ENCODE assay signal across 9 cellular contexts in the genomic region with DNA sequence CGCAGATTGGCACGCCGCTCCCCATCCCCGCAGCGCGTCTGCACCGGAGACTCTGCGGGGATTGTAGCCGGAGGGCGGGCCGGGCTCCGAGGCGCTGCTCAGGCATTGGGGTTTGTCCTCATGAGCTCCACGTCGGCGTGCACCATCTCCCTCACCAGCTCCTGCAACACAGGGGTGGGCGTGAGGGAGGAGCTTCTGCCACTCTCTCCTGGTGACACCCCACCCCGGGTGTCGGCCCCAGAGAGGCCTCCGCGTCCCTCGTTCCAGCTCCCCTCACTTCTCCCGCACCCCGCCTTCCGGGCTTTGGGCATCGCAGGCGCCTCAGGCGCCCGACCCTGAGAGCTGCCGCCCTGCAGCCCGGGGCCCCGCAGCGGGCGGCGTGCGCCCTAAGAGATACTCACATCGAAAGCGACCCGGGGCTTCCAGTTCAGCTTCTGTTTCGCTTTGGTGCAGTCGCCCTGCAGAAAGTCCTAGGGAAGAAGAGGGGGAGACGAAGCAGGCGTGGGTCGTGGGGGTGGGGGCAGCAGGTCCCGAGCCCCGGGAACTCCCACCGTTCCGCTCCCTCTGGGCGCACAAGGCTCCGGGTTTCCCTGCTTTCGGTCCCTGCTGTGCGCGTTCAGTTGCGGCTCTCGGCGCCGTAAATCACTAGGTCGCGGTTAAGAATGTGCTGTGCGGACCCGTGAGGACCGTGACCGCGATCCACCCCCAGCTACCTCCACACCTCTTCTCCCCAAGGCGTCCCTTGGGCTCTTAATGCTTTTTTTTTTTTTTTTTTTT. TPM values are rescaled to one million over a fixed set of nuclear protein-coding genes. Genes with fewer than 3 reads are reported as not detected.
DNase-seq lines count a peak whose midpoint lies in the region; ATAC-seq, FAIRE-seq and TF ChIP-seq lines count a peak whose summit lies in the region.
"Had no signal": no experiment of that assay in that cellular context is flagged by ENCODE, and none has a peak within 500 bp of the region (broad histone marks: within the 10 kb centered on the region; RNA-seq: fewer than 3 reads in every experiment).

No MANE protein-coding gene starts in this region.

- H3K27ac ChIP-seq in caudate nucleus (ENCODE audit: low read depth, low read length) (peak overlapping the region; percentile 70), upper lobe of right lung (no peak overlapping the region)

- H3K27me3 ChIP-seq in upper lobe of right lung, result peaks cover 91% of the 10 kb centered on the region

- H3K9me3 Mint-ChIP-seq in activated naive CD4-positive, alpha-beta T cell treated with anti-CD3 and anti-CD28 coated beads for 36 hours, result no peaks in the 10 kb centered on the region

- peaks cover 58% of the 10 kb centered on the region for H3K27me3 Mint-ChIP-seq in activated naive CD4-positive, alpha-beta T cell treated with anti-CD3 and anti-CD28 coated beads for 36 hours (ENCODE audit: low read depth)

- H3K36me3 Mint-ChIP-seq in activated naive CD4-positive, alpha-beta T cell treated with anti-CD3 and anti-CD28 coated beads for 36 hours (ENCODE audit: low read depth), result peaks cover 13% of the 10 kb centered on the region

- H3K4me1 ChIP-seq in upper lobe of right lung, result peaks cover 14% of the 10 kb centered on the region

- ATAC-seq in upper lobe of right lung (peak; percentile 8), HG03196 (IDR thresholded peaks at IDR 0.05; ENCODE audit: unreplicated experiment) (no peak)

- DNase-seq in activated naive CD4-positive, alpha-beta T cell treated with anti-CD3 and anti-CD28 coated beads for 36 hours, result peak; percentile 44
- no peak for DNase-seq in activated naive CD4-positive, alpha-beta T cell treated with Interleukin-2 at 50 U/mL for 16 hours
- DNase-seq in caudate nucleus (lab: John Stamatoyannopoulos, UW) (peak in 1 of 61 donors; percentile 9), lower leg skin (ENCODE audit: low spot score in 2 of 2) (peak in 1 of 2 donors; percentile 85), upper lobe of right lung (no peak), glomerular visceral epithelial cell (ENCODE audit: extremely low spot score) (no peak), urothelium cell line (ENCODE audit: low spot score) (no peak)

- intact Hi-C loops in activated naive CD4-positive, alpha-beta T cell treated with anti-CD3 and anti-CD28 coated beads for 36 hours (cut with micrococcal nuclease), result no loop called here
- intact Hi-C loops in lower leg skin (cut with DNase I; ENCODE audit: low total_unique reads) (no loop called here), upper lobe of right lung (cut with DNase I) (no loop called here)

- no peaks in the 10 kb centered on the region for H3K36me3 ChIP-seq in upper lobe of right lung

- H3K4me1 Mint-ChIP-seq in activated naive CD4-positive, alpha-beta T cell treated with anti-CD3 and anti-CD28 coated beads for 36 hours (ENCODE audit: low read depth), result peaks cover 8% of the 10 kb centered on the region

- CTCF ChIA-PET in activated naive CD4-positive, alpha-beta T cell treated with anti-CD3 and anti-CD28 coated beads for 36 hours (lab: Charles Lee), result interaction anchor here (0.5 kb wide), 1 partner anchor 760 kb away, joined by 3 read pairs; no protein-coding TSS in a partner anchor

- no peak overlapping the region for H3K27ac Mint-ChIP-seq in activated naive CD4-positive, alpha-beta T cell treated with anti-CD3 and anti-CD28 coated beads for 36 hours

- no peak for TF ChIP-seq POLR2A in lower leg skin (IDR thresholded peaks at IDR 0.05)

- peak overlapping the region; percentile 39 for H3K4me3 ChIP-seq in lower leg skin (ENCODE audit: low read depth, poor library complexity, severe bottlenecking)
- H3K4me3 ChIP-seq in upper lobe of right lung, result peak overlapping the region; percentile 51

- TF ChIP-seq CTCF in lower leg skin (IDR thresholded peaks at IDR 0.05) (no peak), upper lobe of right lung (IDR thresholded peaks at IDR 0.05) (no peak)

- no peaks in the 10 kb centered on the region for H3K9me3 ChIP-seq in upper lobe of right lung

- 21 to 28% methylated on average over 54 to 62 of the region's 65 CpGs for WGBS in lower leg skin, 2 donors

- FAIRE-seq in urothelium cell line (lab: Jason Lieb, UNC), result no peak

- no peak overlapping the region for H3K4me3 Mint-ChIP-seq in activated naive CD4-positive, alpha-beta T cell treated with anti-CD3 and anti-CD28 coated beads for 36 hours

RNA-seq across cellular contexts. Expression of a gene that starts 14.5 kb away (rescaled TPM):
- not detected for total RNA-seq in activated naive CD4-positive, alpha-beta T cell treated with anti-CD3 and anti-CD28 coated beads for 36 hours
- total RNA-seq in lower leg skin (10 to 100 TPM in 3 of 4 donors, 1 to 10 TPM in 1; 7.1 to 39.2 (median 27.5) TPM), upper lobe of right lung (4.9 TPM)
- total RNA-seq: T-helper 1 cell treated with Interleukin-12 subunit alpha and Interleukin-12 subunit beta and Interleukin-4 antibody, amounts not matched to agents 30 ng/mL and 1 ng/mL, for 36 hours had no signal
